In the genomic region with DNA sequence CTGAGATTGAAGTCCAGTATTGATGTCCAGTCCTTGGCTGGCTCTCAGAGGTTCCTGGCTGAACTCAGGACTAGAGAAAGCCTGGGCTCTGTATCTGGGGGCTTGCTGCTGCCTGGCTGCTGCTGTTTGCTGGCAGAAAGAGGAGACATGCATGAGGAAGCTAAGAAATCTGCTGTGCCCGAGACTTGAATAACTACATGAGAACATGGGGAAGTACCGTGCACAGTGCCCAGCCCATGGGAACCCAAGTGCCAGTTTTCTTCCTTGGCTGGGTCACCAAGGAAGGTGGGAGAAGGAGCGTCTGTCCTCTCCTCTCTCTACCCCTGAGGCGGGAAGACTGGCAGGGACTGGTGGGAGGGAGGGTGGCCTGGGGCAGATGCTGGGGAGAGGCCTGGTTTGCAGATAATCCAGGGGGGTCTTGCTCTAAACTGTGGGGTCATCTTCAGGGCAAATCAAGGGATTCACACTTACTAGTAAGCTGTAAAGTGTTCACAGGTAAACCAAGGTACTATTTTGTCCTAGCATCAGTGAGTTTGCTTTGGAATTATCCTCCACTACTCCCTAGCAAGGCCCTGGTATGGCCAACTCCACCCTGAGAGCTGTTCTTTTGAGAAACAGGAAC, we compare ENCODE assay signal across 11 cellular contexts. TPM values are rescaled to one million over a fixed set of nuclear protein-coding genes. Genes with fewer than 3 reads are reported as not detected.
DNase-seq lines count a peak whose midpoint lies in the region; ATAC-seq and TF ChIP-seq lines count a peak whose summit lies in the region.
"Had no signal": no experiment of that assay in that cellular context is flagged by ENCODE, and none has a peak within 500 bp of the region (broad histone marks: within the 10 kb centered on the region; RNA-seq: fewer than 3 reads in every experiment).

No MANE protein-coding gene starts in this region.

- H3K36me3 Mint-ChIP-seq in activated naive CD4-positive, alpha-beta T cell treated with anti-CD3 and anti-CD28 coated beads, Interleukin-2, amount 50 U/mL, for 72 hours = peaks cover 8 to 17% of the 10 kb centered on the region in 2 donors
- no peaks in the 10 kb centered on the region for H3K36me3 Mint-ChIP-seq in central memory CD8-positive, alpha-beta T cell (ENCODE audit: insufficient read depth)
- peaks cover 3 to 6% of the 10 kb centered on the region in 2 donors for H3K36me3 Mint-ChIP-seq in naive B cell
- H3K36me3 Mint-ChIP-seq in activated naive CD4-positive, alpha-beta T cell treated with anti-CD3 and anti-CD28 coated beads for 36 hours (ENCODE audit: low read depth) = peaks cover 8% of the 10 kb centered on the region

- 13 to 32% methylated on average over 3 to 4 of the region's 4 CpGs for WGBS in aorta, 2 donors

- CTCF ChIA-PET in activated naive CD4-positive, alpha-beta T cell treated with anti-CD3 and anti-CD28 coated beads for 36 hours (lab: Charles Lee) = interaction anchor here (1.4 to 2.0 kb wide), 2 partner anchors 10 to 16 kb away, joined by 6 to 8 read pairs; no protein-coding TSS in a partner anchor

- no peaks in the 10 kb centered on the region for H3K36me3 ChIP-seq in aorta (ENCODE audit: control insufficient read depth in 1 of 2, insufficient read depth in 2 of 2, low read length in 1 of 2)
- no peaks in the 10 kb centered on the region for H3K36me3 ChIP-seq in WERI-Rb-1
- H3K36me3 ChIP-seq: BE2C had no signal

- H3K4me3 Mint-ChIP-seq in central memory CD8-positive, alpha-beta T cell = no peak overlapping the region
- peak overlapping the region; percentile 76 to 96 (median 87) for H3K4me3 Mint-ChIP-seq in naive B cell
- no peak overlapping the region for H3K4me3 Mint-ChIP-seq in activated naive CD4-positive, alpha-beta T cell treated with anti-CD3 and anti-CD28 coated beads for 36 hours
- H3K4me3 Mint-ChIP-seq: activated naive CD8-positive, alpha-beta T cell treated with anti-CD3 and anti-CD28 coated beads, Interleukin-2, amount 10 ng/mL, durations not matched to agents 7 days and 5 days had no signal

- H3K27me3 Mint-ChIP-seq in central memory CD8-positive, alpha-beta T cell = no peaks in the 10 kb centered on the region
- no peaks in the 10 kb centered on the region for H3K27me3 Mint-ChIP-seq in naive B cell
- H3K27me3 Mint-ChIP-seq in activated naive CD4-positive, alpha-beta T cell treated with anti-CD3 and anti-CD28 coated beads for 36 hours (ENCODE audit: low read depth) = no peaks in the 10 kb centered on the region
- H3K27me3 Mint-ChIP-seq: activated naive CD8-positive, alpha-beta T cell treated with anti-CD3 and anti-CD28 coated beads, Interleukin-2, amount 10 ng/mL, durations not matched to agents 7 days and 5 days had no signal

- intact Hi-C loops in aorta (cut with DNase I) = no loop called here
- intact Hi-C loops in activated naive CD4-positive, alpha-beta T cell treated with anti-CD3 and anti-CD28 coated beads for 36 hours (cut with micrococcal nuclease) = no loop called here

- peaks cover 29% of the 10 kb centered on the region for H3K4me1 Mint-ChIP-seq in central memory CD8-positive, alpha-beta T cell
- H3K4me1 Mint-ChIP-seq in naive B cell = peaks cover 57 to 86% (median 79%) of the 10 kb centered on the region in 3 donors
- H3K4me1 Mint-ChIP-seq in activated naive CD4-positive, alpha-beta T cell treated with anti-CD3 and anti-CD28 coated beads for 36 hours (ENCODE audit: low read depth) = peaks cover 42% of the 10 kb centered on the region

- peaks cover 0 to 6% of the 10 kb centered on the region in 2 donors for H3K4me1 ChIP-seq in aorta (ENCODE audit: control insufficient read depth in 1 of 2, insufficient read depth in 2 of 2, low read length in 2 of 2)

- H3K9me3 ChIP-seq in aorta (ENCODE audit: control insufficient read depth, low read length) = no peaks in the 10 kb centered on the region
- H3K9me3 ChIP-seq in WERI-Rb-1 (ENCODE audit: severe bottlenecking) = peaks cover 5% of the 10 kb centered on the region
- H3K9me3 ChIP-seq: BE2C had no signal

- no peak for TF ChIP-seq CTCF in WERI-Rb-1 (IDR thresholded peaks at IDR 0.05; ENCODE audit: low read depth, low read length)

- peaks cover 0 to 8% of the 10 kb centered on the region in 2 donors for H3K9me3 Mint-ChIP-seq in activated naive CD4-positive, alpha-beta T cell treated with anti-CD3 and anti-CD28 coated beads, Interleukin-2, amount 50 U/mL, for 72 hours
- H3K9me3 Mint-ChIP-seq in central memory CD8-positive, alpha-beta T cell = peaks cover 6% of the 10 kb centered on the region
- peaks cover 4 to 19% (median 5%) of the 10 kb centered on the region in 7 donors for H3K9me3 Mint-ChIP-seq in naive B cell
- peaks cover 17% of the 10 kb centered on the region for H3K9me3 Mint-ChIP-seq in activated naive CD4-positive, alpha-beta T cell treated with anti-CD3 and anti-CD28 coated beads for 36 hours

- peak in 1 of 2 donors; percentile 14 for ATAC-seq in activated naive CD4-positive, alpha-beta T cell treated with anti-CD3 and anti-CD28 coated beads, Interleukin-2, amount 50 U/mL, for 72 hours
- ATAC-seq in central memory CD8-positive, alpha-beta T cell (replicated peaks; ENCODE audit: extremely low read depth, poor library complexity, severe bottlenecking) = peak; percentile 32
- ATAC-seq in naive B cell (ENCODE audit: low read depth in 2 of 2) (peak; percentile 93 to 95), aorta (ENCODE audit: low FRiP score) (peak; percentile 66)

- H3K27me3 ChIP-seq in aorta (ENCODE audit: control insufficient read depth in 1 of 2, insufficient read depth in 2 of 2, low read length in 1 of 2) = no peaks in the 10 kb centered on the region
- H3K27me3 ChIP-seq in WERI-Rb-1 (ENCODE audit: insufficient read depth, low read depth, severe bottlenecking) = no peaks in the 10 kb centered on the region
- H3K27me3 ChIP-seq: BE2C had no signal

- H3K4me3 ChIP-seq in aorta (ENCODE audit: low read length in 2 of 2) (no peak overlapping the region), WERI-Rb-1 (ENCODE audit: low read depth, low read length) (no peak overlapping the region)

- peak overlapping the region; percentile 65 to 86 for H3K27ac Mint-ChIP-seq in activated naive CD4-positive, alpha-beta T cell treated with anti-CD3 and anti-CD28 coated beads, Interleukin-2, amount 50 U/mL, for 72 hours
- H3K27ac Mint-ChIP-seq in central memory CD8-positive, alpha-beta T cell (ENCODE audit: low read depth) = peak overlapping the region; percentile 89
- H3K27ac Mint-ChIP-seq in naive B cell = peak overlapping the region; percentile 99 to 100 (median 99)
- no peak overlapping the region for H3K27ac Mint-ChIP-seq in activated naive CD4-positive, alpha-beta T cell treated with anti-CD3 and anti-CD28 coated beads for 36 hours
- H3K27ac Mint-ChIP-seq: activated naive CD8-positive, alpha-beta T cell treated with anti-CD3 and anti-CD28 coated beads, Interleukin-2, amount 10 ng/mL, durations not matched to agents 7 days and 5 days had no signal

- DNase-seq in activated naive CD4-positive, alpha-beta T cell treated with anti-CD3 and anti-CD28 coated beads, Interleukin-2, amount 50 U/mL, for 72 hours (ENCODE audit: low spot score in 2 of 2) = no peak
- no peak for DNase-seq in activated naive CD4-positive, alpha-beta T cell treated with anti-CD3 and anti-CD28 coated beads, Interleukin-2, amount 50 U/mL, for 16 hours
- DNase-seq in central memory CD8-positive, alpha-beta T cell (ENCODE audit: low spot score in 2 of 2) = no peak
- DNase-seq in naive B cell (peak; percentile 80), aorta (no peak), WERI-Rb-1 (no peak), AML-193 (lab: John Stamatoyannopoulos, UW) (no peak)
- DNase-seq in activated naive CD4-positive, alpha-beta T cell treated with anti-CD3 and anti-CD28 coated beads for 36 hours = no peak
- DNase-seq: activated naive CD8-positive, alpha-beta T cell treated with anti-CD3 and anti-CD28 coated beads, Interleukin-2, amount 10 ng/mL, durations not matched to agents 7 days and 5 days; BE2C; NCI-H526 had no signal

- H3K27ac ChIP-seq in aorta (ENCODE audit: low read depth in 1 of 2, low read length in 2 of 2) (peak overlapping the region; percentile 52 to 84), WERI-Rb-1 (no peak overlapping the region)

RNA-seq across cellular contexts. Expression of gene ZFP36L1, which starts 13.8 kb away (rescaled TPM):
- total RNA-seq in activated naive CD4-positive, alpha-beta T cell treated with anti-CD3 and anti-CD28 coated beads, Interleukin-2, amount 50 U/mL, for 72 hours = 100 to 1,000 TPM in 1 of 2 donors, 10 to 100 TPM in 1; 73.4 to 158 TPM
- polyA plus RNA-seq in naive B cell (ENCODE audit: low read depth in 6 of 6) (100 to 1,000 TPM in 5 of 6 donors, 10 to 100 TPM in 1; 99.2 to 447 (median 302) TPM), aorta (10 to 100 TPM; 35.3 to 48.6 TPM)
- total RNA-seq in aorta = 100 to 1,000 TPM; 302 to 388 TPM
- total RNA-seq in activated naive CD4-positive, alpha-beta T cell treated with anti-CD3 and anti-CD28 coated beads for 36 hours = 10 to 100 TPM; 76.8 to 85.1 TPM

Comparison
In these comparisons a context has a peak if more than half of its experiments do, and no peak if none do; other contexts are left out.
1. H3K4me3 Mint-ChIP-seq: peak in naive B cell (8 of 8); none in central memory CD8-positive, alpha-beta T cell (single experiment) and activated naive CD4-positive, alpha-beta T cell treated with anti-CD3 and anti-CD28 coated beads for 36 hours (single experiment).